Comparison of ENCODE assay signal across 19 cellular contexts in genomic region chr9:128575921-128576320, GRCh38. TPM values are rescaled to one million over a fixed set of nuclear protein-coding genes. Genes with fewer than 3 reads are reported as not detected.
A peak's percentile ranks its signal among the peaks of the same experiment; 100 is the strongest.
DNase-seq lines count a peak whose midpoint lies in the region; ATAC-seq and TF ChIP-seq lines count a peak whose summit lies in the region.
"Had no signal": no experiment of that assay in that cellular context is flagged by ENCODE, and none has a peak within 500 bp of the region (broad histone marks: within the 10 kb centered on the region; RNA-seq: fewer than 3 reads in every experiment).

No MANE protein-coding gene starts in this region.

- no peak overlapping the region for H3K4me2 ChIP-seq in hepatocyte
- H3K4me2 ChIP-seq: SK-N-SH had no signal

- peak; percentile 14 for DNase-seq in EL
- DNase-seq in astrocyte of the hippocampus (ENCODE audit: low read depth, low spot score), result peak; percentile 44
- no peak for DNase-seq in hepatocyte (ENCODE audit: low spot score)
- DNase-seq in thoracic aorta (ENCODE audit: low spot score), result no peak
- DNase-seq in HAP-1 (ENCODE audit: low spot score in 2 of 2), result no peak
- no peak for DNase-seq in NCI-H69 (lab: John Stamatoyannopoulos, UW)
- DNase-seq: activated CD4-positive, alpha-beta T cell treated with anti-CD3 and anti-CD28 coated beads, Interleukin-2, amount 50 U/mL, for 48 hours; activated CD8-positive, alpha-beta memory T cell treated with anti-CD3 and anti-CD28 coated beads, Interleukin-2, amount 50 U/mL, for 48 hours; activated effector memory CD4-positive, alpha-beta T cell treated with Interleukin-2 at 50 U/mL for 16 hours; amniotic stem cell; COR-L47; MV-4-11; naive thymus-derived CD8-positive, alpha-beta T cell; NCI-H187; pancreas; SK-N-SH; WERI-Rb-1 had no signal

- no peak for TF ChIP-seq CTCF in hepatocyte (IDR thresholded peaks at IDR 0.05; ENCODE audit: poor library complexity)
- TF ChIP-seq CTCF in thoracic aorta (IDR thresholded peaks at IDR 0.05), result no peak

- H3K27ac ChIP-seq in hepatocyte (peak overlapping the region; percentile 23), thoracic aorta (peak overlapping the region; percentile 43 to 51)
- H3K27ac ChIP-seq: pancreas, RWPE1, WERI-Rb-1 had no signal

- no peaks in the 10 kb centered on the region for H3K9me3 ChIP-seq in hepatocyte (ENCODE audit: low read depth)
- H3K9me3 ChIP-seq in thoracic aorta, result no peaks in the 10 kb centered on the region
- no peaks in the 10 kb centered on the region for H3K9me3 ChIP-seq in HAP-1
- H3K9me3 ChIP-seq: pancreas, SK-N-SH had no signal

- no peak for ATAC-seq in thoracic aorta (ENCODE audit: insufficient number of reproducible peaks, low FRiP score, low read depth)
- no peak for ATAC-seq in GM19452 (IDR thresholded peaks at IDR 0.05; ENCODE audit: unreplicated experiment)
- ATAC-seq: naive thymus-derived CD8-positive, alpha-beta T cell had no signal

- no peak overlapping the region for H3K4me3 ChIP-seq in hepatocyte
- H3K4me3 ChIP-seq in thoracic aorta, result no peak overlapping the region
- no peak overlapping the region for H3K4me3 ChIP-seq in HAP-1
- H3K4me3 ChIP-seq: pancreas had no signal

- H3K36me3 ChIP-seq in hepatocyte (replicated peaks; ENCODE audit: insufficient read depth, low read depth) (peaks cover 13% of the 10 kb centered on the region), thoracic aorta (peaks cover 43% of the 10 kb centered on the region), HAP-1 (replicated peaks) (peaks cover 73% of the 10 kb centered on the region)

- H3K4me1 ChIP-seq in hepatocyte (ENCODE audit: insufficient read depth) (no peaks in the 10 kb centered on the region), thoracic aorta (ENCODE audit: control insufficient read depth in 1 of 2, low read depth in 2 of 2) (peaks cover 11 to 14% of the 10 kb centered on the region in 2 donors), HAP-1 (no peaks in the 10 kb centered on the region)
- H3K4me1 ChIP-seq: pancreas had no signal

- 92% methylated on average over 2 of the region's 2 CpGs for whole genome bisulfite sequencing in hepatocyte (ENCODE audit: low lambda C conversion rate, missing lambda C conversion rate)

- H3K79me2 ChIP-seq in hepatocyte, result peaks cover 18% of the 10 kb centered on the region

- H3K27me3 ChIP-seq in hepatocyte, result no peaks in the 10 kb centered on the region
- H3K27me3 ChIP-seq in thoracic aorta (replicated peaks; ENCODE audit: insufficient read depth), result no peaks in the 10 kb centered on the region
- no peaks in the 10 kb centered on the region for H3K27me3 ChIP-seq in HAP-1 (ENCODE audit: low read depth)
- H3K27me3 ChIP-seq: pancreas had no signal

- H2AFZ ChIP-seq in hepatocyte, result no peak overlapping the region

- no peaks in the 10 kb centered on the region for H3K9me2 ChIP-seq in hepatocyte (replicated peaks; ENCODE audit: insufficient read depth)
- H3K9me2 ChIP-seq: SK-N-SH had no signal

- in situ Hi-C loops in HAP-1 (cut with MboI; ENCODE audit: low sequenced_read_pairs), result loop anchor here (5.0 kb wide), 1 partner anchor 41 kb away; no protein-coding TSS in a partner anchor

- peaks cover 5% of the 10 kb centered on the region for H4K20me1 ChIP-seq in hepatocyte (ENCODE audit: insufficient read depth, poor library complexity, severe bottlenecking)

RNA-seq across cellular contexts. Expression of gene SPTAN1, which starts 23.5 kb away (rescaled TPM):
- total RNA-seq in hepatocyte, result 182 and 184 TPM in 2 replicates
- 123 and 144 TPM in 2 replicates for polyA plus RNA-seq in hepatocyte
- total RNA-seq in thoracic aorta, result 100 to 1,000 TPM; 324 to 348 TPM

Comparison
In these comparisons a context has a peak if more than half of its experiments do, and no peak if none do; other contexts are left out.
1. DNase-seq: peak in EL (single experiment) and astrocyte of the hippocampus (single experiment); none in hepatocyte (single experiment), thoracic aorta (single experiment), HAP-1 (0 of 2) and NCI-H69 (single experiment).